In genomic region chr17:66602659-66603363, GRCh38 we compare ENCODE assay signal across 17 cellular contexts.
DNase-seq lines count a peak whose midpoint lies in the region; ATAC-seq and TF ChIP-seq lines count a peak whose summit lies in the region.
"Had no signal": no experiment of that assay in that cellular context is flagged by ENCODE, and none has a peak within 500 bp of the region (broad histone marks: within the 10 kb centered on the region; RNA-seq: fewer than 3 reads in every experiment).

No MANE protein-coding gene starts in this region.

- H3K4me1 ChIP-seq in ES-I3 (ENCODE audit: insufficient read depth, low read length), result peaks cover 7% of the 10 kb centered on the region; the same call in 1 of the 2 replicates
- H3K4me1 ChIP-seq: BLaER1 treated with 17β-estradiol and CSF1 and Interleukin-3, amounts not matched to agents 10 nM and 100 nM had no signal

- no peaks in the 10 kb centered on the region for H3K27me3 Mint-ChIP-seq in activated T-helper 17 cell treated with anti-CD3 and anti-CD28 coated beads, Interleukin-2, amount 50 U/mL, for 72 hours
- peaks cover under 1% of the 10 kb centered on the region for H3K27me3 Mint-ChIP-seq in nephron progenitor cell (ENCODE audit: low read depth, poor library complexity)
- H3K27me3 Mint-ChIP-seq: activated naive CD8-positive, alpha-beta T cell treated with anti-CD3 and anti-CD28 coated beads, Interleukin-2, amount 50 U/mL, for 24 hours; natural killer cell treated with Interleukin-12 subunit alpha and Interleukin-12 subunit beta and Interleukin-15 and Interleukin-18, amount 100 ng/mL, for 72 hours had no signal

- in situ Hi-C loops in GM13976 (cut with MboI; ENCODE audit: low sequenced_read_pairs, unreplicated experiment), result no loop called here

- H3K9me3 Mint-ChIP-seq in activated T-helper 17 cell treated with anti-CD3 and anti-CD28 coated beads, Interleukin-2, amount 50 U/mL, for 72 hours, result no peaks in the 10 kb centered on the region
- peaks cover 19% of the 10 kb centered on the region for H3K9me3 Mint-ChIP-seq in nephron progenitor cell
- H3K9me3 Mint-ChIP-seq: activated naive CD8-positive, alpha-beta T cell treated with anti-CD3 and anti-CD28 coated beads, Interleukin-2, amount 50 U/mL, for 24 hours; natural killer cell treated with Interleukin-12 subunit alpha and Interleukin-12 subunit beta and Interleukin-15 and Interleukin-18, amount 100 ng/mL, for 72 hours had no signal

- H3K9me3 ChIP-seq in ES-I3 (ENCODE audit: control insufficient read depth, insufficient read depth, low read length), result no peaks in the 10 kb centered on the region

- H3K4me3 ChIP-seq in fibroblast of pulmonary artery (replicated peaks; ENCODE audit: low read depth, low read length), result no peak overlapping the region
- H3K4me3 ChIP-seq: BLaER1 treated with 17β-estradiol and CSF1 and Interleukin-3, amounts not matched to agents 10 nM and 100 nM had no signal

- peaks cover 6% of the 10 kb centered on the region for H3K4me1 Mint-ChIP-seq in activated T-helper 17 cell treated with anti-CD3 and anti-CD28 coated beads, Interleukin-2, amount 50 U/mL, for 72 hours
- peaks cover 16% of the 10 kb centered on the region for H3K4me1 Mint-ChIP-seq in nephron progenitor cell

- peak overlapping the region; percentile 51 for H3K27ac Mint-ChIP-seq in activated T-helper 17 cell treated with anti-CD3 and anti-CD28 coated beads, Interleukin-2, amount 50 U/mL, for 72 hours
- peak overlapping the region; percentile 29 for H3K27ac Mint-ChIP-seq in nephron progenitor cell
- H3K27ac Mint-ChIP-seq: activated naive CD8-positive, alpha-beta T cell treated with anti-CD3 and anti-CD28 coated beads, Interleukin-2, amount 50 U/mL, for 24 hours; natural killer cell treated with Interleukin-12 subunit alpha and Interleukin-12 subunit beta and Interleukin-15 and Interleukin-18, amount 100 ng/mL, for 72 hours had no signal

- peak; percentile 80 for DNase-seq in fibroblast of pulmonary artery (ENCODE audit: low read depth)
- DNase-seq in nephron progenitor cell, result no peak
- DNase-seq in D341Med (ENCODE audit: low spot score), result no peak
- DNase-seq in GM13976 (ENCODE audit: low spot score), result no peak
- DNase-seq: activated CD4-positive, CD25-positive, alpha-beta regulatory T cell; activated naive CD8-positive, alpha-beta T cell treated with anti-CD3 and anti-CD28 coated beads, Interleukin-2, amount 50 U/mL, for 24 hours; GDM1; NCI-H1048; NCI-H345; OCI-M1; stimulated activated naive CD4-positive, alpha-beta T cell treated with Interleukin-2 at 50 U/mL for 16 hours had no signal

- peaks cover 10% of the 10 kb centered on the region for H3K36me3 Mint-ChIP-seq in activated T-helper 17 cell treated with anti-CD3 and anti-CD28 coated beads, Interleukin-2, amount 50 U/mL, for 72 hours (ENCODE audit: low read depth)
- H3K36me3 Mint-ChIP-seq in nephron progenitor cell (ENCODE audit: low read depth), result peaks cover 15% of the 10 kb centered on the region
- H3K36me3 Mint-ChIP-seq: natural killer cell treated with Interleukin-12 subunit alpha and Interleukin-12 subunit beta and Interleukin-15 and Interleukin-18, amount 100 ng/mL, for 72 hours had no signal

- TF ChIP-seq CTCF in fibroblast of pulmonary artery (IDR thresholded peaks at IDR 0.05; ENCODE audit: low read length, missing control alignments), result no peak
- no peak for TF ChIP-seq CTCF in nephron progenitor cell (IDR thresholded peaks at IDR 0.05)
- no peak for TF ChIP-seq CTCF in GM13976 (IDR thresholded peaks at IDR 0.05; ENCODE audit: borderline replicate concordance, control extremely low read depth, extremely low read depth, insufficient read depth, missing control alignments)

- no peak for ATAC-seq in activated T-helper 17 cell treated with anti-CD3 and anti-CD28 coated beads, Interleukin-2, amount 50 U/mL, for 72 hours (replicated peaks)
- ATAC-seq in GM21529 (IDR thresholded peaks at IDR 0.05; ENCODE audit: unreplicated experiment) (no peak), HG03196 (IDR thresholded peaks at IDR 0.05; ENCODE audit: unreplicated experiment) (no peak)
- ATAC-seq: activated naive CD8-positive, alpha-beta T cell treated with anti-CD3 and anti-CD28 coated beads, Interleukin-2, amount 50 U/mL, for 24 hours; natural killer cell treated with Interleukin-12 subunit alpha and Interleukin-12 subunit beta and Interleukin-15 and Interleukin-18, amount 100 ng/mL, for 72 hours had no signal

- H3K9ac ChIP-seq in ES-I3 (ENCODE audit: low read depth, low read length), result peak overlapping the region; percentile 57
- H3K9ac ChIP-seq: BLaER1 treated with 17β-estradiol and CSF1 and Interleukin-3, amounts not matched to agents 10 nM and 100 nM had no signal

- H3K4me3 Mint-ChIP-seq in activated T-helper 17 cell treated with anti-CD3 and anti-CD28 coated beads, Interleukin-2, amount 50 U/mL, for 72 hours, result no peak overlapping the region
- H3K4me3 Mint-ChIP-seq in nephron progenitor cell, result peak overlapping the region; percentile 41
- H3K4me3 Mint-ChIP-seq: activated naive CD8-positive, alpha-beta T cell treated with anti-CD3 and anti-CD28 coated beads, Interleukin-2, amount 50 U/mL, for 24 hours; natural killer cell treated with Interleukin-12 subunit alpha and Interleukin-12 subunit beta and Interleukin-15 and Interleukin-18, amount 100 ng/mL, for 72 hours had no signal

- no peaks in the 10 kb centered on the region for H3K36me3 ChIP-seq in ES-I3 (ENCODE audit: insufficient read depth, low read length)
